ENCODE assay signal across 14 cellular contexts in the genomic region with DNA sequence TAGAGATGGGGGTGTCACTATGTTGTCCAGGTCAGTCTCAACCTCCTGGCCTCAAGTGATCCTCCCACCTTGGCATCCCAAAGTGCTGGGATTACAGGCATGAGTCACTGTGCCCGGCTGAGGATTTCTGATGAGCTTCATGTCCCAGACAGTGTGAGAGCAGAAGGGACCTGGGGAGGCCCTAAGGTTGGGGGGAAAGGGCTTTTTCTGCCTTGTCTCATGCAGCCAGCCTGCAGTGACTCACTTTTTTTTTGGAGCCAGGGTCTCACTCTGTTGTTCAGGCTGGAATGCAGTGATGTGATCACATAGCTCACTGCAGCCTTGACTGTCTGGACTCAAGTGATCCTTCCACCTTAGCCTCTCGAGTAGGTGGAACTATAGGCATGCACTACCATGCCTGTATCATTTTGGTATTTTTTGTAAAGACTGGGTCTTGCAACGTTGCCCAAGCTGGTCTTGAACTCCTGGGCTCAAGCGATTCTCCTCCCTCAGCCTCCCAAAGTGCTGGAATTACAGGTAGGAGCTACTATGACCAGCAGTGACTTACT. TPM values are rescaled to one million over a fixed set of nuclear protein-coding genes. Genes with fewer than 3 reads are reported as not detected.
A peak's percentile ranks its signal among the peaks of the same experiment; 100 is the strongest.
DNase-seq lines count a peak whose midpoint lies in the region; ATAC-seq and TF ChIP-seq lines count a peak whose summit lies in the region.
"Had no signal": no experiment of that assay in that cellular context is flagged by ENCODE, and none has a peak within 500 bp of the region (broad histone marks: within the 10 kb centered on the region; RNA-seq: fewer than 3 reads in every experiment).

No MANE protein-coding gene starts in this region.

- CTCF ChIA-PET in HEK293T (lab: Yijun Ruan, JAX): no interaction called here

- H3K4me1 ChIP-seq in GM23248 (ENCODE audit: insufficient read depth) (0 out of 2 replicates have a peak, but pooled peaks cover 9% of the 10 kb centered on the region), mesodermal cell (ENCODE audit: control insufficient read depth, insufficient read depth, low read length, poor library complexity, severe bottlenecking) (peaks cover 45% of the 10 kb centered on the region)

- H3K9ac ChIP-seq in GM23248: no peak overlapping the region

- peaks cover 27% of the 10 kb centered on the region for H3K27me3 Mint-ChIP-seq in T-helper 17 cell

- H4K20me1 ChIP-seq in GM23248 (ENCODE audit: insufficient read depth): no peaks in the 10 kb centered on the region

- ATAC-seq in T-helper 17 cell (no peak), HG03565 (IDR thresholded peaks at IDR 0.05; ENCODE audit: unreplicated experiment) (no peak), GM19324 (IDR thresholded peaks at IDR 0.05; ENCODE audit: low FRiP score, unreplicated experiment) (no peak)

- POLR2A ChIA-PET in HEK293T (lab: Yijun Ruan, JAX): no interaction called here

- no peaks in the 10 kb centered on the region for H3F3A ChIP-seq in GM23248 (ENCODE audit: insufficient read depth)

- H3K27ac ChIP-seq in GM23248 (no peak overlapping the region), mesodermal cell (ENCODE audit: low read depth, low read length, severe bottlenecking) (peak overlapping the region; percentile 95)

- H3K4me1 Mint-ChIP-seq in T-helper 17 cell: no peaks in the 10 kb centered on the region
- H3K4me1 Mint-ChIP-seq: CD14-positive monocyte had no signal

- H3K4me3 ChIP-seq in GM23248 (no peak overlapping the region), mesodermal cell (ENCODE audit: extremely low read depth, insufficient read depth, low read length, poor library complexity, severe bottlenecking) (no peak overlapping the region)

- H3K27me3 ChIP-seq in GM23248 (replicated peaks; ENCODE audit: insufficient read depth): peaks cover 39% of the 10 kb centered on the region

- H3K4me2 ChIP-seq in GM23248 (ENCODE audit: unreplicated experiment): no peak overlapping the region

- 52 to 55% methylated on average over 4 of the region's 4 CpGs for WGBS in GM23248 (ENCODE audit: low coverage in 1 of 2, low lambda C conversion rate in 2 of 2, missing lambda C conversion rate in 2 of 2), 2 experiments
- WGBS in mesodermal cell (ENCODE audit: insufficient coverage in 2 of 2), 2 experiments: 68 to 94% methylated on average over 4 of the region's 4 CpGs

- H3K27ac Mint-ChIP-seq in T-helper 17 cell: peak overlapping the region; percentile 54
- H3K27ac Mint-ChIP-seq: CD14-positive monocyte had no signal

- no peak overlapping the region for H2AFZ ChIP-seq in GM23248

- DNase-seq in A172 (ENCODE audit: low spot score) (peak; percentile 42), GM23248 (peak; percentile 36), T-helper 17 cell (no peak), HEK293T (ENCODE audit: extremely low spot score) (no peak), hypothalamus (lab: John Stamatoyannopoulos, UW) (no peak)
- DNase-seq: DMS53, KG1, MM.1S, NCI-H1930, NCI-H2171 treated with DMSO at 0.1 percent for 48 hours had no signal

- in situ Hi-C loops in GM23248 (cut with MboI): no loop called here

- H3K36me3 ChIP-seq in GM23248 (ENCODE audit: low read depth) (no peaks in the 10 kb centered on the region), mesodermal cell (ENCODE audit: control insufficient read depth, insufficient read depth, low read length) (peaks cover 11% of the 10 kb centered on the region)

- H3K36me3 Mint-ChIP-seq in T-helper 17 cell (ENCODE audit: low read depth): peaks cover 2% of the 10 kb centered on the region
- H3K36me3 Mint-ChIP-seq: CD14-positive monocyte had no signal

- H3K9me3 ChIP-seq in GM23248 (ENCODE audit: low read depth): no peaks in the 10 kb centered on the region
- no peaks in the 10 kb centered on the region for H3K9me3 ChIP-seq in T-helper 17 cell (ENCODE audit: control insufficient read depth, low read length, poor library complexity, severe bottlenecking)
- H3K9me3 ChIP-seq in mesodermal cell (ENCODE audit: control insufficient read depth, low read length): peaks cover 17% of the 10 kb centered on the region

- H3K4me3 Mint-ChIP-seq in T-helper 17 cell: no peak overlapping the region
- H3K4me3 Mint-ChIP-seq: CD14-positive monocyte had no signal

- H3K79me2 ChIP-seq in GM23248 (ENCODE audit: insufficient read depth): no peaks in the 10 kb centered on the region

- H3K9me2 ChIP-seq in GM23248 (ENCODE audit: insufficient read depth): no peaks in the 10 kb centered on the region

TF ChIP-seq in HEK293T, 16 proteins besides CTCF, POLR2A, EP300 and RAD21:
- no peak for TF ChIP-seq SP1 (IDR thresholded peaks at IDR 0.05)
- TF ChIP-seq SUZ12 (IDR thresholded peaks at IDR 0.05): no peak
- TF ChIP-seq ELF4 (IDR thresholded peaks at IDR 0.05): no peak
- TF ChIP-seq BHLHE40 (IDR thresholded peaks at IDR 0.05; ENCODE audit: borderline replicate concordance): no peak
- no peak for TF ChIP-seq CTBP1 (IDR thresholded peaks at IDR 0.05; ENCODE audit: borderline replicate concordance)
- no peak for TF ChIP-seq L3MBTL2 (conservative IDR thresholded peaks at IDR 0.05)

RNA-seq across cellular contexts. Expression of a gene that starts 14.6 kb away (rescaled TPM):
- not detected in 2 replicates for total RNA-seq in A172 (2014; rRNA removed; shearing (Covaris generic))
- 1.6 TPM in 1 of 2 replicates, not detected in the other for total RNA-seq in GM23248 (2014; rRNA removed; shearing (Covaris generic))
- not detected in 2 replicates for polyA plus RNA-seq in GM23248 (2016; fragmentation: Nextera tagmentation; extraction: Ambion mirVana)
- not detected for total RNA-seq in T-helper 17 cell
- 57.4 TPM for polyA plus RNA-seq in mesodermal cell (2013, experiment 1 of 2)
- polyA plus RNA-seq in mesodermal cell (2013, experiment 2 of 2): 42.9 TPM
- polyA plus RNA-seq: CD14-positive monocyte had no signal

RNA-seq across cellular contexts. Expression of a gene that starts 55.7 kb away (rescaled TPM):
- 76.3 and 81.6 TPM in 2 replicates for total RNA-seq in A172 (2014; rRNA removed; shearing (Covaris generic))
- 40.1 and 51.9 TPM in 2 replicates for total RNA-seq in GM23248 (2014; rRNA removed; shearing (Covaris generic))
- 52.1 and 59.8 TPM in 2 replicates for polyA plus RNA-seq in GM23248 (2016; fragmentation: Nextera tagmentation; extraction: Ambion mirVana)
- 1 to 10 TPM; 5.2 to 6.0 TPM for total RNA-seq in T-helper 17 cell
- 37.1 TPM for polyA plus RNA-seq in mesodermal cell (2013, experiment 1 of 2)
- 33.5 TPM for polyA plus RNA-seq in mesodermal cell (2013, experiment 2 of 2)

Comparison
In these comparisons a context has a peak if more than half of its experiments do, and no peak if none do; other contexts are left out.
1. DNase-seq: peak in A172 (single experiment) and GM23248 (single experiment); none in T-helper 17 cell (0 of 3), HEK293T (single experiment) and hypothalamus (0 of 51).